ENCODE assay signal across 7 cellular contexts in the genomic region with DNA sequence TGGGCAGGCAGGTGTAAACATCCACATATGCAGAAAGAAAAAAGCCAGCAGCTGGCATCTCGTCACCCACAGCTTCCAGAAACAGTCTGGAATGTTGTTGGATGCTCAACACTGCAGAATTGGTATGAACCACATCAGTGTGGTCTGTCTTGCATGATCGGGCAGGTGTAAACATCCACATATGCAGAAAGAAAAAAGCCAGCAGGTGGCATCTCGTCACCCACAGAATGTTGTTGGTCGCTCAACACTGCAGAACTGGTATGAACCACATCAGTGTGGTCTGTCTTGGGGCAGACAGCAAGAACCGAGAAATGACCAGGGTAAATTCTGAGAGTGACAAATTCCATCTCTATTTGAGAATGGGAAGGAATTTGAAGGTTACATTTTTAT. TPM values are rescaled to one million over a fixed set of nuclear protein-coding genes. Genes with fewer than 3 reads are reported as not detected.
A peak's percentile ranks its signal among the peaks of the same experiment; 100 is the strongest.
DNase-seq lines count a peak whose midpoint lies in the region; ATAC-seq and TF ChIP-seq lines count a peak whose summit lies in the region.

No MANE protein-coding gene starts in this region.

- no peaks in the 10 kb centered on the region for H3K27me3 ChIP-seq in suprapubic skin

- TF ChIP-seq CTCF in suprapubic skin (IDR thresholded peaks at IDR 0.05), result no peak

- TF ChIP-seq POLR2A in suprapubic skin (IDR thresholded peaks at IDR 0.05), result no peak

- no peaks in the 10 kb centered on the region for H3K36me3 ChIP-seq in suprapubic skin

- no peak for TF ChIP-seq EP300 in suprapubic skin (IDR thresholded peaks at IDR 0.05)

- peak overlapping the region; percentile 48 to 61 for H3K4me3 Mint-ChIP-seq in stimulated activated naive CD8-positive, alpha-beta T cell treated with anti-CD3 and anti-CD28 coated beads, Interleukin-15, amount 100 ng/mL, for 72 hours

- no peaks in the 10 kb centered on the region for H3K9me3 ChIP-seq in suprapubic skin

- peak overlapping the region; percentile 50 to 67 for H3K27ac Mint-ChIP-seq in stimulated activated naive CD8-positive, alpha-beta T cell treated with anti-CD3 and anti-CD28 coated beads, Interleukin-15, amount 100 ng/mL, for 72 hours

- peak; percentile 30 for DNase-seq in activated naive CD4-positive, alpha-beta T cell treated with anti-CD3 and anti-CD28 coated beads, Interleukin-2, amount 50 U/mL, for 16 hours
- DNase-seq in stimulated activated naive CD8-positive, alpha-beta T cell treated with anti-CD3 and anti-CD28 coated beads, Interleukin-15, amount 100 ng/mL, for 72 hours, result peak in 1 of 2 donors; percentile 52
- DNase-seq in dermis blood vessel endothelial cell (no peak), suprapubic skin (ENCODE audit: low spot score in 2 of 2) (no peak)

- no peak overlapping the region for H3K27ac ChIP-seq in suprapubic skin

- H3K27me3 Mint-ChIP-seq in stimulated activated naive CD8-positive, alpha-beta T cell treated with anti-CD3 and anti-CD28 coated beads, Interleukin-15, amount 100 ng/mL, for 72 hours, result no peaks in the 10 kb centered on the region

- no peaks in the 10 kb centered on the region for H3K9me3 Mint-ChIP-seq in stimulated activated naive CD8-positive, alpha-beta T cell treated with anti-CD3 and anti-CD28 coated beads, Interleukin-15, amount 100 ng/mL, for 72 hours

- H3K4me1 Mint-ChIP-seq in stimulated activated naive CD8-positive, alpha-beta T cell treated with anti-CD3 and anti-CD28 coated beads, Interleukin-15, amount 100 ng/mL, for 72 hours, result peaks cover 92% of the 10 kb centered on the region

- ATAC-seq in GM18502 (IDR thresholded peaks at IDR 0.05; ENCODE audit: poor library complexity, unreplicated experiment), result peak; percentile 90
- ATAC-seq in GM21447 (IDR thresholded peaks at IDR 0.05; ENCODE audit: unreplicated experiment), result peak; percentile 97
- ATAC-seq in HG03575 (IDR thresholded peaks at IDR 0.05; ENCODE audit: extremely low read depth, insufficient number of reproducible peaks, low FRiP score, unreplicated experiment), result peak; percentile 91
- ATAC-seq in stimulated activated naive CD8-positive, alpha-beta T cell treated with anti-CD3 and anti-CD28 coated beads, Interleukin-15, amount 100 ng/mL, for 72 hours, result peak; percentile 82

- peaks cover 9% of the 10 kb centered on the region for H3K4me1 ChIP-seq in suprapubic skin

- 74% methylated on average over 5 of the region's 5 CpGs for WGBS in suprapubic skin

- H3K4me3 ChIP-seq in suprapubic skin, result no peak overlapping the region

RNA-seq across cellular contexts. Expression of a gene that starts 39.6 kb away (rescaled TPM):
- total RNA-seq in dermis blood vessel endothelial cell (4.1 and 5.3 TPM in 2 replicates), suprapubic skin (10 to 100 TPM in 3 of 4 donors, 1 to 10 TPM in 1; 8.1 to 35.4 (median 17.2) TPM)
